Comparison of ENCODE assay signal across 22 cellular contexts in genomic region chr13:84567848-84568247, GRCh38.
"Had no signal": no experiment of that assay in that cellular context is flagged by ENCODE, and none has a peak within 500 bp of the region (broad histone marks: within the 10 kb centered on the region; RNA-seq: fewer than 3 reads in every experiment).

No MANE protein-coding gene starts in this region.

- FAIRE-seq: astrocyte, bronchial epithelial cell had no signal

- DNase-seq: activated CD4-positive, alpha-beta T cell treated with anti-CD3 and anti-CD28 coated beads for 1 hour; activated CD4-positive, alpha-beta T cell treated with anti-CD3 and anti-CD28 coated beads, Interleukin-2, amount 50 U/mL, for 4 hours; activated naive CD4-positive, alpha-beta T cell treated with anti-CD3 and anti-CD28 coated beads, Interleukin-2, amount 10 ng/mL, durations not matched to agents 7 days and 5 days; effector memory CD4-positive, alpha-beta T cell; foreskin fibroblast; hypothalamus; kidney; left ventricle myocardium inferior; naive B cell; posterior cingulate gyrus; small intestine; stimulated activated CD4-positive, alpha-beta T cell treated with anti-CD3 and anti-CD28 coated beads, Interleukin-4, amount 100 ng/mL, for 4 hours; stimulated activated CD8-positive, alpha-beta memory T cell treated with anti-CD3 and anti-CD28 coated beads, Interleukin-4, amount 100 ng/mL, for 48 hours; stimulated activated naive CD4-positive, alpha-beta T cell treated with Interleukin-2 at 50 U/mL for 16 hours; substantia nigra; uterus had no signal

- H3K27ac Mint-ChIP-seq: activated naive CD4-positive, alpha-beta T cell treated with anti-CD3 and anti-CD28 coated beads, Interleukin-2, amount 10 ng/mL, durations not matched to agents 7 days and 5 days; activated T-helper 2 cell treated with anti-CD3 and anti-CD28 coated beads, Interferon-gamma antibody, Interleukin-2, Interleukin-4, amounts not matched to agents 10 μg/mL and 5 μg/mL and 100 μg/mL, durations not matched to agents 14 hours and 24 hours and 36 hours; dendritic cell treated with granulocyte-macrophage colony-stimulating factor and Interleukin-4, amounts not matched to agents 40 ng/mL and 50 ng/mL, for 4 days had no signal

- H3K27ac ChIP-seq: left ventricle myocardium inferior, neutrophil, tibial nerve, uterus had no signal

- H3K4me3 Mint-ChIP-seq: activated naive CD4-positive, alpha-beta T cell treated with anti-CD3 and anti-CD28 coated beads, Interleukin-2, amount 10 ng/mL, durations not matched to agents 7 days and 5 days; dendritic cell treated with granulocyte-macrophage colony-stimulating factor and Interleukin-4, amounts not matched to agents 40 ng/mL and 50 ng/mL, for 4 days; naive B cell had no signal

- H3K27me3 ChIP-seq: neutrophil, tibial nerve, uterus had no signal

- H3K9me3 Mint-ChIP-seq: activated naive CD4-positive, alpha-beta T cell treated with anti-CD3 and anti-CD28 coated beads, Interleukin-2, amount 10 ng/mL, durations not matched to agents 7 days and 5 days; dendritic cell treated with granulocyte-macrophage colony-stimulating factor and Interleukin-4, amounts not matched to agents 40 ng/mL and 50 ng/mL, for 4 days had no signal

- H3K36me3 Mint-ChIP-seq: activated naive CD4-positive, alpha-beta T cell treated with anti-CD3 and anti-CD28 coated beads, Interleukin-2, amount 10 ng/mL, durations not matched to agents 7 days and 5 days; naive B cell had no signal

- H3K4me1 Mint-ChIP-seq: activated naive CD4-positive, alpha-beta T cell treated with anti-CD3 and anti-CD28 coated beads, Interleukin-2, amount 10 ng/mL, durations not matched to agents 7 days and 5 days; naive B cell had no signal

- H3K36me3 ChIP-seq: left ventricle myocardium inferior, neutrophil, tibial nerve, uterus had no signal

- H3K9me3 ChIP-seq: left ventricle myocardium inferior, neutrophil, tibial nerve, uterus had no signal

- H3K4me3 ChIP-seq: left ventricle myocardium inferior, tibial nerve, uterus had no signal

- H3K4me1 ChIP-seq: left ventricle myocardium inferior, tibial nerve, uterus had no signal

- H3K27me3 Mint-ChIP-seq: activated naive CD4-positive, alpha-beta T cell treated with anti-CD3 and anti-CD28 coated beads, Interleukin-2, amount 10 ng/mL, durations not matched to agents 7 days and 5 days; dendritic cell treated with granulocyte-macrophage colony-stimulating factor and Interleukin-4, amounts not matched to agents 40 ng/mL and 50 ng/mL, for 4 days; naive B cell had no signal
